9 cellular contexts compared by ENCODE assay signal in genomic region chr2:46333912-46334311, GRCh38. TPM values are rescaled to one million over a fixed set of nuclear protein-coding genes. Genes with fewer than 3 reads are reported as not detected.
DNase-seq lines count a peak whose midpoint lies in the region; ATAC-seq and TF ChIP-seq lines count a peak whose summit lies in the region.
"Had no signal": no experiment of that assay in that cellular context is flagged by ENCODE, and none has a peak within 500 bp of the region (broad histone marks: within the 10 kb centered on the region; RNA-seq: fewer than 3 reads in every experiment).

No MANE protein-coding gene starts in this region.

- 87 to 95% (median 89%) methylated on average over 4 of the region's 4 CpGs for WGBS in spleen, 5 donors

- no peak for TF ChIP-seq POLR2A in spleen (IDR thresholded peaks at IDR 0.05)

- peak; percentile 16 for DNase-seq in WTC11 (ENCODE audit: low spot score)
- no peak for DNase-seq in fibroblast of the aortic adventitia (ENCODE audit: low read depth)
- no peak for DNase-seq in spleen
- DNase-seq in NCI-H2196 treated with DMSO at 0.1 percent for 48 hours (lab: John Stamatoyannopoulos, UW; ENCODE audit: unreplicated experiment): no peak
- DNase-seq in NCI-H69 (lab: John Stamatoyannopoulos, UW): no peak
- DNase-seq in CD4-positive, alpha-beta memory T cell: no peak

- H3K27ac ChIP-seq in spleen: peak overlapping the region in 7 of 8 donors; percentile 30 to 75 (median 71)
- H3K27ac ChIP-seq in CD4-positive, alpha-beta memory T cell (ENCODE audit: low read depth, low read length): no peak overlapping the region
- H3K27ac ChIP-seq: KMS-11 had no signal

- no peak overlapping the region for H3K27ac Mint-ChIP-seq in WTC11
- H3K27ac Mint-ChIP-seq in CD4-positive, alpha-beta memory T cell: no peak overlapping the region

- H3K27me3 ChIP-seq in spleen (replicated peaks in 1 of 7): no peaks in the 10 kb centered on the region
- no peaks in the 10 kb centered on the region for H3K27me3 ChIP-seq in CD4-positive, alpha-beta memory T cell (ENCODE audit: insufficient read depth, low read length)

- peaks cover 47% of the 10 kb centered on the region for H3K4me1 Mint-ChIP-seq in WTC11
- peaks cover 0 to 33% (median 8%) of the 10 kb centered on the region in 4 donors for H3K4me1 Mint-ChIP-seq in CD4-positive, alpha-beta memory T cell

- no peaks in the 10 kb centered on the region for H3K9me3 ChIP-seq in spleen
- H3K9me3 ChIP-seq in CD4-positive, alpha-beta memory T cell (ENCODE audit: control insufficient read depth in 1 of 2, low read length in 2 of 2): no peaks in the 10 kb centered on the region

- H3K4me3 Mint-ChIP-seq in WTC11: no peak overlapping the region
- H3K4me3 Mint-ChIP-seq in CD4-positive, alpha-beta memory T cell: no peak overlapping the region

- peak; percentile 16 for TF ChIP-seq CTCF in GM12873 (IDR thresholded peaks at IDR 0.05; ENCODE audit: insufficient read depth, low read depth, low read length, missing control alignments)
- TF ChIP-seq CTCF in WTC11 (IDR thresholded peaks at IDR 0.05): no peak
- peak; percentile 24 for TF ChIP-seq CTCF in fibroblast of the aortic adventitia (IDR thresholded peaks at IDR 0.05; ENCODE audit: insufficient read depth, low read length)
- TF ChIP-seq CTCF in spleen (IDR thresholded peaks at IDR 0.05 in 8 of 11, conservative IDR thresholded peaks at IDR 0.05 in 3 of 11): peak in 4 of 11 experiments; percentile 12 to 34 (median 22)

- H3K36me3 Mint-ChIP-seq in WTC11: no peaks in the 10 kb centered on the region
- no peaks in the 10 kb centered on the region for H3K36me3 Mint-ChIP-seq in CD4-positive, alpha-beta memory T cell

- H3K4me3 ChIP-seq in fibroblast of the aortic adventitia (ENCODE audit: low read depth, low read length): no peak overlapping the region
- no peak overlapping the region for H3K4me3 ChIP-seq in spleen
- no peak overlapping the region for H3K4me3 ChIP-seq in CD4-positive, alpha-beta memory T cell (ENCODE audit: low read length in 2 of 2)

- CTCF ChIA-PET in WTC11 (lab: Charles Lee): interaction anchor here (1.0 to 1.8 kb wide), 4 partner anchors 11 to 32 kb away, joined by 3 to 11 read pairs (median 4); no protein-coding TSS in a partner anchor
- CTCF ChIA-PET in CD4-positive, alpha-beta memory T cell (lab: Charles Lee; ENCODE audit: partially characterized antibody): interaction anchor here (0.7 to 1.9 kb wide), 8 partner anchors 16 to 271 kb away, joined by 3 to 9 read pairs (median 4); no protein-coding TSS in a partner anchor

- peaks cover 10% of the 10 kb centered on the region for H3K27me3 Mint-ChIP-seq in WTC11 (ENCODE audit: low read depth)
- peaks cover 0 to 6% of the 10 kb centered on the region in 2 donors for H3K27me3 Mint-ChIP-seq in CD4-positive, alpha-beta memory T cell

- POLR2A ChIA-PET in WTC11 (lab: Charles Lee): interaction anchor here (0.6 kb wide), 1 partner anchor 25 kb away, joined by 3 read pairs; no protein-coding TSS in a partner anchor
- POLR2A ChIA-PET in CD4-positive, alpha-beta memory T cell (lab: Charles Lee; ENCODE audit: partially characterized antibody): no interaction called here

- intact Hi-C loops in spleen (cut with DNase I; ENCODE audit: low total_unique reads): no loop called here
- intact Hi-C loops in CD4-positive, alpha-beta memory T cell (cut with micrococcal nuclease): loop anchor here (1.0 kb wide), 1 partner anchor 31 kb away; no protein-coding TSS in a partner anchor

- peaks cover 5 to 96% (median 49%) of the 10 kb centered on the region in 6 donors for H3K4me1 ChIP-seq in spleen
- no peaks in the 10 kb centered on the region for H3K4me1 ChIP-seq in CD4-positive, alpha-beta memory T cell (ENCODE audit: insufficient read depth, low read length)

- H3K36me3 ChIP-seq in spleen: no peaks in the 10 kb centered on the region
- H3K36me3 ChIP-seq in CD4-positive, alpha-beta memory T cell (ENCODE audit: insufficient read depth, low read length): no peaks in the 10 kb centered on the region

- no peaks in the 10 kb centered on the region for H3K9me3 Mint-ChIP-seq in WTC11
- no peaks in the 10 kb centered on the region for H3K9me3 Mint-ChIP-seq in CD4-positive, alpha-beta memory T cell

- ATAC-seq in WTC11 (no peak), GM19324 (IDR thresholded peaks at IDR 0.05; ENCODE audit: low FRiP score, unreplicated experiment) (no peak)

TF ChIP-seq in WTC11, 78 proteins besides CTCF, POLR2A, EP300 and RAD21 (continues in another document):
- TF ChIP-seq, protein P1, sequence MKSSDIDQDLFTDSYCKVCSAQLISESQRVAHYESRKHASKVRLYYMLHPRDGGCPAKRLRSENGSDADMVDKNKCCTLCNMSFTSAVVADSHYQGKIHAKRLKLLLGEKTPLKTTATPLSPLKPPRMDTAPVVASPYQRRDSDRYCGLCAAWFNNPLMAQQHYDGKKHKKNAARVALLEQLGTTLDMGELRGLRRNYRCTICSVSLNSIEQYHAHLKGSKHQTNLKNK (CRISPR knock-in tag; IDR thresholded peaks at IDR 0.05): no peak
- TF ChIP-seq NFYB (CRISPR knock-in tag; conservative IDR thresholded peaks at IDR 0.05; ENCODE audit: low read depth): no peak
- TF ChIP-seq NR1H2 (CRISPR knock-in tag; IDR thresholded peaks at IDR 0.05): no peak
- no peak for TF ChIP-seq GRHL2 (CRISPR knock-in tag; IDR thresholded peaks at IDR 0.05; ENCODE audit: insufficient replicate concordance, severe bottlenecking)
- no peak for TF ChIP-seq GTF2I (CRISPR knock-in tag; conservative IDR thresholded peaks at IDR 0.05)
- TF ChIP-seq, protein P2, sequence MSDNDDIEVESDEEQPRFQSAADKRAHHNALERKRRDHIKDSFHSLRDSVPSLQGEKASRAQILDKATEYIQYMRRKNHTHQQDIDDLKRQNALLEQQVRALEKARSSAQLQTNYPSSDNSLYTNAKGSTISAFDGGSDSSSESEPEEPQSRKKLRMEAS (CRISPR knock-in tag; IDR thresholded peaks at IDR 0.05): no peak
- TF ChIP-seq ERG (CRISPR knock-in tag; IDR thresholded peaks at IDR 0.05): no peak
- no peak for TF ChIP-seq SOX15 (CRISPR knock-in tag; IDR thresholded peaks at IDR 0.05)
- no peak for TF ChIP-seq AR (CRISPR knock-in tag; IDR thresholded peaks at IDR 0.05)
- TF ChIP-seq, protein P3, sequence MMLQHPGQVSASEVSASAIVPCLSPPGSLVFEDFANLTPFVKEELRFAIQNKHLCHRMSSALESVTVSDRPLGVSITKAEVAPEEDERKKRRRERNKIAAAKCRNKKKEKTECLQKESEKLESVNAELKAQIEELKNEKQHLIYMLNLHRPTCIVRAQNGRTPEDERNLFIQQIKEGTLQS (CRISPR knock-in tag; conservative IDR thresholded peaks at IDR 0.05): no peak
- no peak for TF ChIP-seq ATF6 (CRISPR knock-in tag; IDR thresholded peaks at IDR 0.05)
- no peak for TF ChIP-seq ETV6 (CRISPR knock-in tag; IDR thresholded peaks at IDR 0.05)
- no peak for TF ChIP-seq JUN (CRISPR knock-in tag; IDR thresholded peaks at IDR 0.05)
- no peak for TF ChIP-seq ATF1 (CRISPR knock-in tag; IDR thresholded peaks at IDR 0.05)
- no peak for TF ChIP-seq CREB1 (CRISPR knock-in tag; IDR thresholded peaks at IDR 0.05)

RNA-seq across cellular contexts. Expression of gene EPAS1, which starts 36.7 kb away (rescaled TPM):
- total RNA-seq in WTC11 (2021): 4.5 to 8.5 TPM (median 4.7 TPM) in 3 replicates
- total RNA-seq in fibroblast of the aortic adventitia (ENCODE audit: low replicate concordance): 41.5 and 45.6 TPM in 2 replicates
- 100 to 1,000 TPM; 145 to 330 (median 233) TPM for total RNA-seq in spleen
- 10 to 100 TPM; 30.5 to 58.1 (median 38.5) TPM for polyA plus RNA-seq in spleen
- 1 to 10 TPM; 2.3 to 2.7 TPM for total RNA-seq in CD4-positive, alpha-beta memory T cell
- under 1 TPM in 1 of 2 donors, not detected in 1; 0.40 TPM for polyA plus RNA-seq in CD4-positive, alpha-beta memory T cell
